In genomic region chr9:38339087-38339486, GRCh38 we compare ENCODE assay signal across 1 cellular context.
TF ChIP-seq lines count a peak whose summit lies in the region.

No MANE protein-coding gene starts in this region.

TF ChIP-seq in SK-N-SH treated with all-trans-retinoic acid at 6 μM for 48 hours, 23 proteins besides CTCF, POLR2A, EP300 and RAD21 (continued from another document):
- no peak for TF ChIP-seq ZNF565 (CRISPR knock-in tag; conservative IDR thresholded peaks at IDR 0.05; ENCODE audit: low read depth)
